ENCODE assay signal across 14 cellular contexts in genomic region chr12:91422811-91423210, GRCh38.
DNase-seq lines count a peak whose midpoint lies in the region; ATAC-seq and TF ChIP-seq lines count a peak whose summit lies in the region.
"Had no signal": no experiment of that assay in that cellular context is flagged by ENCODE, and none has a peak within 500 bp of the region (broad histone marks: within the 10 kb centered on the region; RNA-seq: fewer than 3 reads in every experiment).

No MANE protein-coding gene starts in this region.

- H3K9me3 ChIP-seq in Caco-2 (no peaks in the 10 kb centered on the region), breast epithelium (no peaks in the 10 kb centered on the region), neuronal stem cell (replicated peaks in 1 of 2; ENCODE audit: control insufficient read depth in 2 of 2, insufficient read depth in 1 of 2, low read depth in 1 of 2, low read length in 2 of 2) (no peaks in the 10 kb centered on the region)

- no TSS peak for BruUV-seq in Caco-2 (replicated peaks; lab: Mats Ljungman, UMichigan)

- no peak overlapping the region for H2BK12ac ChIP-seq in neuronal stem cell (ENCODE audit: low read length)

- H2BK5ac ChIP-seq in neuronal stem cell (ENCODE audit: low read length): no peak overlapping the region

- POLR2A ChIA-PET in Caco-2 (lab: Charles Lee): no interaction called here

- no peaks in the 10 kb centered on the region for H3K9me3 Mint-ChIP-seq in Caco-2 (ENCODE audit: unreplicated experiment)
- H3K9me3 Mint-ChIP-seq: HFFc6 had no signal

- H3K79me1 ChIP-seq in neuronal stem cell (ENCODE audit: low read depth, low read length): no peaks in the 10 kb centered on the region

- H2AK5ac ChIP-seq in neuronal stem cell (ENCODE audit: low read depth, low read length): no peak overlapping the region

- H3K27ac ChIP-seq in breast epithelium: peak overlapping the region; percentile 48 to 66
- H3K27ac ChIP-seq in neuronal stem cell (replicated peaks; ENCODE audit: low read length): no peak overlapping the region

- H3K4ac ChIP-seq in neuronal stem cell (ENCODE audit: low read length): no peak overlapping the region

- ATAC-seq in left cardiac atrium: no peak
- ATAC-seq in stimulated activated naive CD8-positive, alpha-beta T cell treated with anti-CD3 and anti-CD28 coated beads, Interleukin-15, Interleukin-2, amounts not matched to agents 100 U/mL and 50 U/mL, for 24 hours: no peak

- no peak for TF ChIP-seq POLR2A in breast epithelium (IDR thresholded peaks at IDR 0.05)

- no peak overlapping the region for H4K91ac ChIP-seq in neuronal stem cell (ENCODE audit: low read depth, low read length, poor library complexity)

- peaks cover 7% of the 10 kb centered on the region for H3K4me1 Mint-ChIP-seq in Caco-2 (ENCODE audit: low read depth, unreplicated experiment)
- H3K4me1 Mint-ChIP-seq: CD14-positive monocyte had no signal

- no peaks in the 10 kb centered on the region for H3K4me1 ChIP-seq in Caco-2
- H3K4me1 ChIP-seq in breast epithelium: no peaks in the 10 kb centered on the region
- no peaks in the 10 kb centered on the region for H3K4me1 ChIP-seq in neuronal stem cell (ENCODE audit: control insufficient read depth in 2 of 2, insufficient read depth in 1 of 2, low read depth in 1 of 2, low read length in 2 of 2)

- peak overlapping the region; percentile 11 for H3K27ac Mint-ChIP-seq in Caco-2 (ENCODE audit: unreplicated experiment)
- H3K27ac Mint-ChIP-seq: CD14-positive monocyte, HFFc6 had no signal

- no peaks in the 10 kb centered on the region for H3K27me3 Mint-ChIP-seq in Caco-2 (ENCODE audit: insufficient read depth, unreplicated experiment)

- H3K36me3 ChIP-seq in Caco-2 (ENCODE audit: control insufficient read depth, insufficient read depth, low read length) (no peaks in the 10 kb centered on the region), breast epithelium (no peaks in the 10 kb centered on the region), neuronal stem cell (replicated peaks in 1 of 2; ENCODE audit: control insufficient read depth in 2 of 2, insufficient read depth in 2 of 2, low read length in 2 of 2) (no peaks in the 10 kb centered on the region)

- H3K9ac ChIP-seq in neuronal stem cell (ENCODE audit: low read depth, low read length, poor library complexity): no peak overlapping the region

- H2BK15ac ChIP-seq in neuronal stem cell (ENCODE audit: low read length): no peak overlapping the region

- H4K8ac ChIP-seq in neuronal stem cell (ENCODE audit: low read depth, low read length): no peak overlapping the region

- no peaks in the 10 kb centered on the region for H3K27me3 ChIP-seq in Caco-2 (replicated peaks; ENCODE audit: control insufficient read depth, insufficient read depth, low read length)
- no peaks in the 10 kb centered on the region for H3K27me3 ChIP-seq in breast epithelium
- H3K27me3 ChIP-seq in neuronal stem cell (ENCODE audit: control insufficient read depth in 3 of 3, insufficient read depth in 3 of 3, low read depth in 1 of 3, low read length in 3 of 3): no peaks in the 10 kb centered on the region

- no CpG with 5 or more reads among the region's 3 CpGs for WGBS in neuronal stem cell (ENCODE audit: extremely low coverage in 2 of 2, insufficient read length in 2 of 2, insufficient replicate concordance in 1 of 2), 2 donors

- no peaks in the 10 kb centered on the region for H3K36me3 Mint-ChIP-seq in Caco-2 (ENCODE audit: insufficient read depth, unreplicated experiment)
- H3K36me3 Mint-ChIP-seq: CD14-positive monocyte had no signal

- H3K23ac ChIP-seq in neuronal stem cell (ENCODE audit: low read depth, low read length, poor library complexity): no peak overlapping the region

- H3K4me3 ChIP-seq in Caco-2 (ENCODE audit: low read depth, low read length): no peak overlapping the region
- H3K4me3 ChIP-seq in breast epithelium: no peak overlapping the region
- H3K4me3 ChIP-seq in neuronal stem cell (ENCODE audit: low read length in 2 of 2): no peak overlapping the region

- DNase-seq in Caco-2 (no peak), NCI-H69 (lab: John Stamatoyannopoulos, UW) (peak; percentile 15), breast epithelium (ENCODE audit: low spot score in 2 of 2) (no peak), neuronal stem cell (ENCODE audit: low spot score) (no peak), left cardiac atrium (no peak), activated gamma-delta T cell (lab: John Stamatoyannopoulos, UW) (no peak)
- DNase-seq in stimulated activated naive CD8-positive, alpha-beta T cell treated with anti-CD3 and anti-CD28 coated beads, Interleukin-15, Interleukin-2, amounts not matched to agents 100 U/mL and 50 U/mL, for 24 hours: no peak
- DNase-seq: ACHN, AML-193, HFFc6, KG1, NCI-H1092 treated with DMSO at 0.1 percent for 48 hours, NCI-H1694 treated with DMSO at 0.1 percent for 48 hours had no signal

- intact Hi-C loops in Caco-2 (cut with micrococcal nuclease; ENCODE audit: unreplicated experiment) (no loop called here), breast epithelium (cut with DNase I; ENCODE audit: low total_unique reads) (no loop called here), left cardiac atrium (cut with DNase I) (no loop called here)

- no peak overlapping the region for H3K18ac ChIP-seq in neuronal stem cell (ENCODE audit: low read length)

- H3K14ac ChIP-seq in neuronal stem cell (ENCODE audit: low read length): no peak overlapping the region

- CTCF ChIA-PET in Caco-2 (lab: Charles Lee): no interaction called here

- H3K4me3 Mint-ChIP-seq in Caco-2 (ENCODE audit: unreplicated experiment): no peak overlapping the region
- H3K4me3 Mint-ChIP-seq: CD14-positive monocyte, HFFc6 had no signal

- no peak for TF ChIP-seq CTCF in Caco-2 (IDR thresholded peaks at IDR 0.05; ENCODE audit: insufficient read depth in 1 of 2, low read depth in 1 of 2, low read length in 1 of 2, severe bottlenecking in 1 of 2, unreplicated experiment in 1 of 2)
- TF ChIP-seq CTCF in breast epithelium (IDR thresholded peaks at IDR 0.05): no peak

- no peak overlapping the region for H2BK120ac ChIP-seq in neuronal stem cell (ENCODE audit: low read depth, low read length)

- peak overlapping the region; percentile 19 for H2AFZ ChIP-seq in neuronal stem cell (ENCODE audit: low read length)

- H3K4me2 ChIP-seq in neuronal stem cell (ENCODE audit: insufficient read depth, low read length, poor library complexity, severe bottlenecking): no peak overlapping the region
